Comparison of ENCODE assay signal across 19 cellular contexts in genomic region chr5:87732875-87733768, GRCh38.
DNase-seq lines count a peak whose midpoint lies in the region; ATAC-seq and TF ChIP-seq lines count a peak whose summit lies in the region.
"Had no signal": no experiment of that assay in that cellular context is flagged by ENCODE, and none has a peak within 500 bp of the region (broad histone marks: within the 10 kb centered on the region; RNA-seq: fewer than 3 reads in every experiment).

No MANE protein-coding gene starts in this region.

- H3K4me2 ChIP-seq in PC-9: no peak overlapping the region

- TF ChIP-seq CTCF in PC-9 (conservative IDR thresholded peaks at IDR 0.05): no peak

- POLR2A ChIA-PET in PC-9 (lab: Charles Lee; ENCODE audit: unreplicated experiment): no interaction called here

- peak overlapping the region; percentile 53 for H3K27ac ChIP-seq in angular gyrus (ENCODE audit: low read depth, low read length)
- H3K27ac ChIP-seq in PC-9: no peak overlapping the region
- H3K27ac ChIP-seq: 22Rv1, HL-60, SK-N-MC had no signal

- no peak overlapping the region for H2AFZ ChIP-seq in PC-9

- no peaks in the 10 kb centered on the region for H3K36me3 ChIP-seq in PC-9 (ENCODE audit: low read depth)

- BruUV-seq in PC-9 (replicated peaks; lab: Mats Ljungman, UMichigan): no TSS peak

- DNase-seq in DMS 273 (lab: John Stamatoyannopoulos, UW; ENCODE audit: unreplicated experiment) (peak; percentile 15), DMS 273 treated with DMSO at 0.1 percent for 48 hours (lab: John Stamatoyannopoulos, UW) (no peak), HT1080 (ENCODE audit: low read depth) (peak; percentile 15), head of caudate nucleus (peak in 29 of 42 donors; percentile 9 to 80 (median 38)), PC-9 (no peak), NCI-H1105 treated with DMSO at 0.1 percent for 48 hours (lab: John Stamatoyannopoulos, UW) (no peak)
- DNase-seq: DMS153, IMR-90, NCI-H1694, NCI-H2107, NCI-H226, NCI-H524, OCI-M1, SHP77 had no signal

- H3K79me2 ChIP-seq in PC-9 (ENCODE audit: low read depth): no peaks in the 10 kb centered on the region

- H3F3A ChIP-seq in PC-9 (ENCODE audit: insufficient read depth, low read depth): no peaks in the 10 kb centered on the region

- no peak overlapping the region for H3K4me3 ChIP-seq in PC-9
- H3K4me3 ChIP-seq: SK-N-MC had no signal

- H4K20me1 ChIP-seq in PC-9 (ENCODE audit: insufficient read depth): no peaks in the 10 kb centered on the region

- no peak for ATAC-seq in HG03460 (IDR thresholded peaks at IDR 0.05; ENCODE audit: unreplicated experiment)

- peaks cover 5% of the 10 kb centered on the region for H3K4me1 ChIP-seq in PC-9 (replicated peaks; ENCODE audit: insufficient read depth)

- H3K9me3 ChIP-seq in PC-9 (ENCODE audit: insufficient read depth, low read depth): no peaks in the 10 kb centered on the region

- CTCF ChIA-PET in PC-9 (lab: Charles Lee): no interaction called here

- intact Hi-C loops in head of caudate nucleus (cut with DNase I): no loop called here
- intact Hi-C loops in PC-9 (cut with micrococcal nuclease; ENCODE audit: unreplicated experiment): no loop called here

- H3K27me3 ChIP-seq in PC-9 (ENCODE audit: insufficient read depth, low read depth): no peaks in the 10 kb centered on the region

- no peaks in the 10 kb centered on the region for H3K9me2 ChIP-seq in PC-9 (ENCODE audit: insufficient read depth)

Comparison
In these comparisons a context has a peak if more than half of its experiments do, and no peak if none do; other contexts are left out.
1. DNase-seq: peak in DMS 273 (single experiment), HT1080 (single experiment) and head of caudate nucleus (29 of 42); none in DMS 273 treated with DMSO at 0.1 percent for 48 hours (single experiment), PC-9 (0 of 2) and NCI-H1105 treated with DMSO at 0.1 percent for 48 hours (single experiment).